In genomic region chr1:64131155-64131554, GRCh38 we compare ENCODE assay signal across 1 cellular context.
A peak's percentile ranks its signal among the peaks of the same experiment; 100 is the strongest.
TF ChIP-seq lines count a peak whose summit lies in the region.

No MANE protein-coding gene starts in this region.

TF ChIP-seq in H1, 55 proteins besides CTCF, POLR2A, EP300 and RAD21:
- TF ChIP-seq CREB1 (IDR thresholded peaks at IDR 0.05) (no peak), YY1 (IDR thresholded peaks at IDR 0.05; ENCODE audit: low read depth, low read length) (no peak), TCF12 (IDR thresholded peaks at IDR 0.05; ENCODE audit: low read depth, low read length) (no peak), MAFK (IDR thresholded peaks at IDR 0.05; ENCODE audit: low read depth, low read length) (0 out of 2 replicates have a peak, but pooled peaks have one; percentile 46), CTBP2 (IDR thresholded peaks at IDR 0.05; ENCODE audit: borderline replicate concordance, insufficient read depth, insufficient read length, low read length) (no peak)
- TF ChIP-seq, protein P1, sequence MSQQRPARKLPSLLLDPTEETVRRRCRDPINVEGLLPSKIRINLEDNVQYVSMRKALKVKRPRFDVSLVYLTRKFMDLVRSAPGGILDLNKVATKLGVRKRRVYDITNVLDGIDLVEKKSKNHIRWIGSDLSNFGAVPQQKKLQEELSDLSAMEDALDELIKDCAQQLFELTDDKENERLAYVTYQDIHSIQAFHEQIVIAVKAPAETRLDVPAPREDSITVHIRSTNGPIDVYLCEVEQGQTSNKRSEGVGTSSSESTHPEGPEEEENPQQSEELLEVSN (IDR thresholded peaks at IDR 0.05): no peak
